7 cellular contexts compared by ENCODE assay signal in genomic region chr4:151235373-151235772, GRCh38. TPM values are rescaled to one million over a fixed set of nuclear protein-coding genes. Genes with fewer than 3 reads are reported as not detected.
"Had no signal": no experiment of that assay in that cellular context is flagged by ENCODE, and none has a peak within 500 bp of the region (broad histone marks: within the 10 kb centered on the region; RNA-seq: fewer than 3 reads in every experiment).

No MANE protein-coding gene starts in this region.

RNA-seq across cellular contexts. Expression of gene PRSS48, which starts 41.6 kb away (rescaled TPM):
- total RNA-seq: GM23248, GM23338, H1, H4, H7, H9, HFFc6 had no signal
- polyA plus RNA-seq: GM23248, H1 had no signal
